10 cellular contexts compared by ENCODE assay signal in the genomic region with DNA sequence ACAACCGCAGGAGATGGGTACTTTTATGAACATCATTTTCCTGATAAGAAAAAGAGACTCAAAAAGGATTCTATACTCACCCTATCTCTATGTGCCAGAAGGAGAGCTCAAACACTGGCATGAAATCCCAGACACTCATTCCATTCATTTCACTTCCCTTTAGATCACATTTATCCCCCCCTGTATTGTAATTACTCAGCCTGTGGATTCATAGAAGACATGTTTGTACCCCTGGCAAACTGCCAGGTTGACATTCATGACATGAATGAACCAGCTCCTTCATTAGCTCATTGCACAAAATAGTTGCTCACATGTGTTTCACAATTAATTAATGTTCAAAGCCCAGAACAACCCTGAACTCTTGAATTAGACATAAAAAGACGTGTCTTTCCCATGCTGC. TPM values are rescaled to one million over a fixed set of nuclear protein-coding genes. Genes with fewer than 3 reads are reported as not detected.
DNase-seq lines count a peak whose midpoint lies in the region; ATAC-seq lines count a peak whose summit lies in the region.
"Had no signal": no experiment of that assay in that cellular context is flagged by ENCODE, and none has a peak within 500 bp of the region (broad histone marks: within the 10 kb centered on the region; RNA-seq: fewer than 3 reads in every experiment).

No MANE protein-coding gene starts in this region.

- no peak overlapping the region for H3K27ac Mint-ChIP-seq in naive thymus-derived CD4-positive, alpha-beta T cell
- H3K27ac Mint-ChIP-seq: CD4-positive, alpha-beta T cell had no signal

- CTCF ChIA-PET in naive thymus-derived CD4-positive, alpha-beta T cell (lab: Charles Lee) = no interaction called here

- DNase-seq in NCI-H2029 (lab: John Stamatoyannopoulos, UW) = peak; percentile 0
- DNase-seq in naive thymus-derived CD4-positive, alpha-beta T cell = no peak
- no peak for DNase-seq in occipital lobe (lab: John Stamatoyannopoulos, UW)
- no peak for DNase-seq in NCI-H2107 treated with DMSO at 0.1 percent for 48 hours (lab: John Stamatoyannopoulos, UW; ENCODE audit: unreplicated experiment)
- DNase-seq: CD4-positive, alpha-beta T cell; T-helper 2 cell had no signal

- POLR2A ChIA-PET in naive thymus-derived CD4-positive, alpha-beta T cell (lab: Charles Lee) = no interaction called here

- peaks cover 0 to 3% (median 0%) of the 10 kb centered on the region in 11 donors for H3K9me3 Mint-ChIP-seq in naive thymus-derived CD4-positive, alpha-beta T cell
- H3K9me3 Mint-ChIP-seq: CD4-positive, alpha-beta T cell had no signal

- H3K4me1 Mint-ChIP-seq in naive thymus-derived CD4-positive, alpha-beta T cell = no peaks in the 10 kb centered on the region

- intact Hi-C loops in naive thymus-derived CD4-positive, alpha-beta T cell (cut with micrococcal nuclease) = no loop called here

- H3K4me1 ChIP-seq in naive thymus-derived CD4-positive, alpha-beta T cell (ENCODE audit: control insufficient read depth in 2 of 2, insufficient read depth in 2 of 2, low read length in 2 of 2) = no peaks in the 10 kb centered on the region
- H3K4me1 ChIP-seq: tibial nerve had no signal

- no peaks in the 10 kb centered on the region for H3K36me3 ChIP-seq in naive thymus-derived CD4-positive, alpha-beta T cell (ENCODE audit: control insufficient read depth in 2 of 3, insufficient read depth in 3 of 3, low read length in 3 of 3)
- H3K36me3 ChIP-seq: tibial nerve had no signal

- ATAC-seq in GM19351 (IDR thresholded peaks at IDR 0.05; ENCODE audit: unreplicated experiment) (peak; percentile 37), esophagus mucosa (peak; percentile 78)
- ATAC-seq in naive thymus-derived CD4-positive, alpha-beta T cell = no peak

- H3K36me3 Mint-ChIP-seq in naive thymus-derived CD4-positive, alpha-beta T cell = no peaks in the 10 kb centered on the region

- no peaks in the 10 kb centered on the region for H3K27me3 ChIP-seq in naive thymus-derived CD4-positive, alpha-beta T cell (ENCODE audit: control insufficient read depth in 2 of 2, insufficient read depth in 2 of 2, low read length in 2 of 2)
- H3K27me3 ChIP-seq: tibial nerve had no signal

- H3K4me3 Mint-ChIP-seq in naive thymus-derived CD4-positive, alpha-beta T cell = no peak overlapping the region
- H3K4me3 Mint-ChIP-seq: CD4-positive, alpha-beta T cell had no signal

- no peaks in the 10 kb centered on the region for H3K9me3 ChIP-seq in naive thymus-derived CD4-positive, alpha-beta T cell (ENCODE audit: control insufficient read depth in 2 of 3, low read length in 3 of 3)
- H3K9me3 ChIP-seq: tibial nerve had no signal

- H3K27me3 Mint-ChIP-seq in naive thymus-derived CD4-positive, alpha-beta T cell = peaks cover 0 to 3% (median 0%) of the 10 kb centered on the region in 5 donors
- H3K27me3 Mint-ChIP-seq: CD4-positive, alpha-beta T cell had no signal

- H3K27ac ChIP-seq in naive thymus-derived CD4-positive, alpha-beta T cell (ENCODE audit: low read depth, low read length) = no peak overlapping the region
- H3K27ac ChIP-seq: tibial nerve had no signal

- H3K4me3 ChIP-seq in naive thymus-derived CD4-positive, alpha-beta T cell (ENCODE audit: low read length) = no peak overlapping the region
- H3K4me3 ChIP-seq: tibial nerve had no signal

RNA-seq across cellular contexts. Expression of gene SMR3A, which starts 4.9 kb away (rescaled TPM):
- total RNA-seq in esophagus mucosa (not detected), occipital lobe (not detected)
- total RNA-seq in naive thymus-derived CD4-positive, alpha-beta T cell = not detected
- polyA plus RNA-seq in naive thymus-derived CD4-positive, alpha-beta T cell = not detected
- total RNA-seq: CD4-positive, alpha-beta T cell; osteocyte; tibial nerve had no signal

RNA-seq across cellular contexts. Expression of gene SMR3B, which starts 17.5 kb away (rescaled TPM):
- total RNA-seq in esophagus mucosa (not detected), occipital lobe (not detected)
- not detected for total RNA-seq in naive thymus-derived CD4-positive, alpha-beta T cell
- not detected for polyA plus RNA-seq in naive thymus-derived CD4-positive, alpha-beta T cell
- total RNA-seq: CD4-positive, alpha-beta T cell; osteocyte; tibial nerve had no signal

RNA-seq across cellular contexts. Expression of gene CABS1, which starts 30.7 kb away (rescaled TPM):
- total RNA-seq in esophagus mucosa (not detected), occipital lobe (not detected)
- total RNA-seq in naive thymus-derived CD4-positive, alpha-beta T cell = not detected
- not detected for polyA plus RNA-seq in naive thymus-derived CD4-positive, alpha-beta T cell
- total RNA-seq: CD4-positive, alpha-beta T cell; osteocyte; tibial nerve had no signal

RNA-seq across cellular contexts. Expression of gene OPRPN, which starts 32.3 kb away (rescaled TPM):
- total RNA-seq in esophagus mucosa (not detected), occipital lobe (not detected)
- total RNA-seq in naive thymus-derived CD4-positive, alpha-beta T cell = not detected
- polyA plus RNA-seq in naive thymus-derived CD4-positive, alpha-beta T cell = not detected
- total RNA-seq: CD4-positive, alpha-beta T cell; osteocyte; tibial nerve had no signal
